In genomic region chrX:42073468-42073867, GRCh38 we compare ENCODE assay signal across 10 cellular contexts.
"Had no signal": no experiment of that assay in that cellular context is flagged by ENCODE, and none has a peak within 500 bp of the region (broad histone marks: within the 10 kb centered on the region; RNA-seq: fewer than 3 reads in every experiment).

No MANE protein-coding gene starts in this region.

- H3K4me3 ChIP-seq: GM23338, K562 had no signal

- H3K4me1 Mint-ChIP-seq: GM23338, H9 had no signal

- FAIRE-seq: H1, H54, K562 had no signal

- H3K4me3 Mint-ChIP-seq: GM23338, H9, HFFc6 had no signal

- ATAC-seq: GM23338, HCT116, K562 had no signal

- H3K9me3 Mint-ChIP-seq: GM23338, HFFc6 had no signal

- H3K27ac Mint-ChIP-seq: GM23338, H9, HFFc6 had no signal

- DNase-seq: H9, HFFc6, IMR-90, KG1 had no signal

- H3K27ac ChIP-seq: HL-60 had no signal

- H3K4me2 ChIP-seq: GM23338 had no signal
